Comparison of ENCODE assay signal across 1 cellular context in the genomic region with DNA sequence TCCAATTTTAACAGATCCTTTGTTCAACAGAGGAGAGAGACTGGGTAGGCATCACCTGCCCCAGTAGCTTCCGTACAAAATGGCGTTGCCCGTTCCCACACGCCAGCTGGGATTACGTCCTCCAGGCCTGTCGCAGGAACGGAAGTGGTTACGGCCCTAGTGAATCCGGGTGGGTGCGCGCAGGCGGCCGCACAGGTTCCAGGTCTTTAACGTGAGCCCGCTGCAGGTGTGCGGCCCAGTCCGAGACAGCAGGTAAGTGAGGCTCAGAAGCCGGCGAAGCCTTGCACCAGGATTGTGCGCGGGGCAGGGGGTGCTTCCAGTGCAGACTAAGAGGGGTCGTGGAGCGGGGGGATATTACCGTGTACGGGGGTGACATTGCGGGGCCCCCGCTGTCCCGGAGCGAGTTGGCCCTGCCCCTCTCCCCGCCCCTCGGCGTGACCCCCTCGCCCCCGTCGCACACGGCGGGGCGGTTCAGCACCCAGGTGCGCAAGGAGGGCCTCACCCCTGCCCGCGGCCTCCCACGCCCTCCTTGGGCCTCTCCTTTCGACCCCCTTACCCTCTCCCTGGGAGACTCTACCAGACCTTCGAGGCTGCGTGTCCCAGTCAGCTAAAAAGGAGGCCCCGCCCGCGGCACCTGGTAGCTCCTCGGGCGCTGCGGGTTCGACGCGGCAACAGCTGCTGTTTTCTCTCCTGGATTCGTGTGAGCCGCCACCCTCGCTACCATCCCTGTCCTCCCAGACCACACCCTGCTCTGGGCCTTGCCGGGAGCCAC.
TF ChIP-seq lines count a peak whose summit lies in the region.

A gene with protein sequence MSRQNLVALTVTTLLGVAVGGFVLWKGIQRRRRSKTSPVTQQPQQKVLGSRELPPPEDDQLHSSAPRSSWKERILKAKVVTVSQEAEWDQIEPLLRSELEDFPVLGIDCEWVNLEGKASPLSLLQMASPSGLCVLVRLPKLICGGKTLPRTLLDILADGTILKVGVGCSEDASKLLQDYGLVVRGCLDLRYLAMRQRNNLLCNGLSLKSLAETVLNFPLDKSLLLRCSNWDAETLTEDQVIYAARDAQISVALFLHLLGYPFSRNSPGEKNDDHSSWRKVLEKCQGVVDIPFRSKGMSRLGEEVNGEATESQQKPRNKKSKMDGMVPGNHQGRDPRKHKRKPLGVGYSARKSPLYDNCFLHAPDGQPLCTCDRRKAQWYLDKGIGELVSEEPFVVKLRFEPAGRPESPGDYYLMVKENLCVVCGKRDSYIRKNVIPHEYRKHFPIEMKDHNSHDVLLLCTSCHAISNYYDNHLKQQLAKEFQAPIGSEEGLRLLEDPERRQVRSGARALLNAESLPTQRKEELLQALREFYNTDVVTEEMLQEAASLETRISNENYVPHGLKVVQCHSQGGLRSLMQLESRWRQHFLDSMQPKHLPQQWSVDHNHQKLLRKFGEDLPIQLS (plus strand): TSS at position 159 of the 772 bp plus-strand sequence. CDS start 17,973 bp downstream, outside the sequence.

TF ChIP-seq in HepG2, 621 proteins besides CTCF, POLR2A, EP300 and RAD21 (continued from another document):
- TF ChIP-seq, protein P1, sequence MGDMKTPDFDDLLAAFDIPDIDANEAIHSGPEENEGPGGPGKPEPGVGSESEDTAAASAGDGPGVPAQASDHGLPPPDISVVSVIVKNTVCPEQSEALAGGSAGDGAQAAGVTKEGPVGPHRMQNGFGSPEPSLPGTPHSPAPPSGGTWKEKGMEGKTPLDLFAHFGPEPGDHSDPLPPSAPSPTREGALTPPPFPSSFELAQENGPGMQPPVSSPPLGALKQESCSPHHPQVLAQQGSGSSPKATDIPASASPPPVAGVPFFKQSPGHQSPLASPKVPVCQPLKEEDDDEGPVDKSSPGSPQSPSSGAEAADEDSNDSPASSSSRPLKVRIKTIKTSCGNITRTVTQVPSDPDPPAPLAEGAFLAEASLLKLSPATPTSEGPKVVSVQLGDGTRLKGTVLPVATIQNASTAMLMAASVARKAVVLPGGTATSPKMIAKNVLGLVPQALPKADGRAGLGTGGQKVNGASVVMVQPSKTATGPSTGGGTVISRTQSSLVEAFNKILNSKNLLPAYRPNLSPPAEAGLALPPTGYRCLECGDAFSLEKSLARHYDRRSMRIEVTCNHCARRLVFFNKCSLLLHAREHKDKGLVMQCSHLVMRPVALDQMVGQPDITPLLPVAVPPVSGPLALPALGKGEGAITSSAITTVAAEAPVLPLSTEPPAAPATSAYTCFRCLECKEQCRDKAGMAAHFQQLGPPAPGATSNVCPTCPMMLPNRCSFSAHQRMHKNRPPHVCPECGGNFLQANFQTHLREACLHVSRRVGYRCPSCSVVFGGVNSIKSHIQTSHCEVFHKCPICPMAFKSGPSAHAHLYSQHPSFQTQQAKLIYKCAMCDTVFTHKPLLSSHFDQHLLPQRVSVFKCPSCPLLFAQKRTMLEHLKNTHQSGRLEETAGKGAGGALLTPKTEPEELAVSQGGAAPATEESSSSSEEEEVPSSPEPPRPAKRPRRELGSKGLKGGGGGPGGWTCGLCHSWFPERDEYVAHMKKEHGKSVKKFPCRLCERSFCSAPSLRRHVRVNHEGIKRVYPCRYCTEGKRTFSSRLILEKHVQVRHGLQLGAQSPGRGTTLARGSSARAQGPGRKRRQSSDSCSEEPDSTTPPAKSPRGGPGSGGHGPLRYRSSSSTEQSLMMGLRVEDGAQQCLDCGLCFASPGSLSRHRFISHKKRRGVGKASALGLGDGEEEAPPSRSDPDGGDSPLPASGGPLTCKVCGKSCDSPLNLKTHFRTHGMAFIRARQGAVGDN (CRISPR knock-in tag; IDR thresholded peaks at IDR 0.05) = peak; percentile 90
- TF ChIP-seq ZNF124 (CRISPR knock-in tag; IDR thresholded peaks at IDR 0.05) (no peak), ZNF282 (IDR thresholded peaks at IDR 0.05; ENCODE audit: partially characterized antibody) (no peak), GATA4 (IDR thresholded peaks at IDR 0.05; ENCODE audit: borderline replicate concordance, low read depth) (peak; percentile 68; the same call in 1 of the 2 replicates), ZNF446 (CRISPR knock-in tag; IDR thresholded peaks at IDR 0.05) (no peak), ZFYVE20 (CRISPR knock-in tag; IDR thresholded peaks at IDR 0.05; ENCODE audit: borderline replicate concordance, low read depth) (no peak), PAF1 (CRISPR knock-in tag; IDR thresholded peaks at IDR 0.05) (no peak), KLF9 (CRISPR knock-in tag; IDR thresholded peaks at IDR 0.05; ENCODE audit: low read depth) (no peak), NR2C2 (CRISPR knock-in tag; IDR thresholded peaks at IDR 0.05; ENCODE audit: borderline replicate concordance) (peak; percentile 99), MYC (CRISPR knock-in tag; IDR thresholded peaks at IDR 0.05; ENCODE audit: borderline replicate concordance) (peak; percentile 85; the same call in 1 of the 2 replicates), KLF16 (CRISPR knock-in tag; IDR thresholded peaks at IDR 0.05) (peak in 1 of 2 experiments; percentile 72; a peak in 1 of 4 replicates), PHF20 (CRISPR knock-in tag; IDR thresholded peaks at IDR 0.05) (peak; percentile 93), RFX5 (IDR thresholded peaks at IDR 0.05; ENCODE audit: low read depth, low read length) (no peak), ZNF558 (CRISPR knock-in tag; IDR thresholded peaks at IDR 0.05; ENCODE audit: borderline replicate concordance) (no peak), SSRP1 (CRISPR knock-in tag; IDR thresholded peaks at IDR 0.05) (0 out of 2 replicates have a peak, but pooled peaks have one; percentile 77)
- TF ChIP-seq, protein P2, sequence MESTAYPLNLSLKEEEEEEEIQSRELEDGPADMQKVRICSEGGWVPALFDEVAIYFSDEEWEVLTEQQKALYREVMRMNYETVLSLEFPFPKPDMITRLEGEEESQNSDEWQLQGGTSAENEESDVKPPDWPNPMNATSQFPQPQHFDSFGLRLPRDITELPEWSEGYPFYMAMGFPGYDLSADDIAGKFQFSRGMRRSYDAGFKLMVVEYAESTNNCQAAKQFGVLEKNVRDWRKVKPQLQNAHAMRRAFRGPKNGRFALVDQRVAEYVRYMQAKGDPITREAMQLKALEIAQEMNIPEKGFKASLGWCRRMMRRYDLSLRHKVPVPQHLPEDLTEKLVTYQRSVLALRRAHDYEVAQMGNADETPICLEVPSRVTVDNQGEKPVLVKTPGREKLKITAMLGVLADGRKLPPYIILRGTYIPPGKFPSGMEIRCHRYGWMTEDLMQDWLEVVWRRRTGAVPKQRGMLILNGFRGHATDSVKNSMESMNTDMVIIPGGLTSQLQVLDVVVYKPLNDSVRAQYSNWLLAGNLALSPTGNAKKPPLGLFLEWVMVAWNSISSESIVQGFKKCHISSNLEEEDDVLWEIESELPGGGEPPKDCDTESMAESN (CRISPR knock-in tag; conservative IDR thresholded peaks at IDR 0.05) = 0 out of 2 replicates have a peak, but pooled peaks have one; percentile 57
- TF ChIP-seq, protein P3, sequence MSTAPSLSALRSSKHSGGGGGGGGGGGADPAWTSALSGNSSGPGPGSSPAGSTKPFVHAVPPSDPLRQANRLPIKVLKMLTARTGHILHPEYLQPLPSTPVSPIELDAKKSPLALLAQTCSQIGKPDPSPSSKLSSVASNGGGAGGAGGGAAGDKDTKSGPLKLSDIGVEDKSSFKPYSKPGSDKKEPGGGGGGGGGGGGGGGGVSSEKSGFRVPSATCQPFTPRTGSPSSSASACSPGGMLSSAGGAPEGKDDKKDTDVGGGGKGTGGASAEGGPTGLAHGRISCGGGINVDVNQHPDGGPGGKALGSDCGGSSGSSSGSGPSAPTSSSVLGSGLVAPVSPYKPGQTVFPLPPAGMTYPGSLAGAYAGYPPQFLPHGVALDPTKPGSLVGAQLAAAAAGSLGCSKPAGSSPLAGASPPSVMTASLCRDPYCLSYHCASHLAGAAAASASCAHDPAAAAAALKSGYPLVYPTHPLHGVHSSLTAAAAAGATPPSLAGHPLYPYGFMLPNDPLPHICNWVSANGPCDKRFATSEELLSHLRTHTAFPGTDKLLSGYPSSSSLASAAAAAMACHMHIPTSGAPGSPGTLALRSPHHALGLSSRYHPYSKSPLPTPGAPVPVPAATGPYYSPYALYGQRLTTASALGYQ (CRISPR knock-in tag; IDR thresholded peaks at IDR 0.05) = no peak
- TF ChIP-seq, protein P4, sequence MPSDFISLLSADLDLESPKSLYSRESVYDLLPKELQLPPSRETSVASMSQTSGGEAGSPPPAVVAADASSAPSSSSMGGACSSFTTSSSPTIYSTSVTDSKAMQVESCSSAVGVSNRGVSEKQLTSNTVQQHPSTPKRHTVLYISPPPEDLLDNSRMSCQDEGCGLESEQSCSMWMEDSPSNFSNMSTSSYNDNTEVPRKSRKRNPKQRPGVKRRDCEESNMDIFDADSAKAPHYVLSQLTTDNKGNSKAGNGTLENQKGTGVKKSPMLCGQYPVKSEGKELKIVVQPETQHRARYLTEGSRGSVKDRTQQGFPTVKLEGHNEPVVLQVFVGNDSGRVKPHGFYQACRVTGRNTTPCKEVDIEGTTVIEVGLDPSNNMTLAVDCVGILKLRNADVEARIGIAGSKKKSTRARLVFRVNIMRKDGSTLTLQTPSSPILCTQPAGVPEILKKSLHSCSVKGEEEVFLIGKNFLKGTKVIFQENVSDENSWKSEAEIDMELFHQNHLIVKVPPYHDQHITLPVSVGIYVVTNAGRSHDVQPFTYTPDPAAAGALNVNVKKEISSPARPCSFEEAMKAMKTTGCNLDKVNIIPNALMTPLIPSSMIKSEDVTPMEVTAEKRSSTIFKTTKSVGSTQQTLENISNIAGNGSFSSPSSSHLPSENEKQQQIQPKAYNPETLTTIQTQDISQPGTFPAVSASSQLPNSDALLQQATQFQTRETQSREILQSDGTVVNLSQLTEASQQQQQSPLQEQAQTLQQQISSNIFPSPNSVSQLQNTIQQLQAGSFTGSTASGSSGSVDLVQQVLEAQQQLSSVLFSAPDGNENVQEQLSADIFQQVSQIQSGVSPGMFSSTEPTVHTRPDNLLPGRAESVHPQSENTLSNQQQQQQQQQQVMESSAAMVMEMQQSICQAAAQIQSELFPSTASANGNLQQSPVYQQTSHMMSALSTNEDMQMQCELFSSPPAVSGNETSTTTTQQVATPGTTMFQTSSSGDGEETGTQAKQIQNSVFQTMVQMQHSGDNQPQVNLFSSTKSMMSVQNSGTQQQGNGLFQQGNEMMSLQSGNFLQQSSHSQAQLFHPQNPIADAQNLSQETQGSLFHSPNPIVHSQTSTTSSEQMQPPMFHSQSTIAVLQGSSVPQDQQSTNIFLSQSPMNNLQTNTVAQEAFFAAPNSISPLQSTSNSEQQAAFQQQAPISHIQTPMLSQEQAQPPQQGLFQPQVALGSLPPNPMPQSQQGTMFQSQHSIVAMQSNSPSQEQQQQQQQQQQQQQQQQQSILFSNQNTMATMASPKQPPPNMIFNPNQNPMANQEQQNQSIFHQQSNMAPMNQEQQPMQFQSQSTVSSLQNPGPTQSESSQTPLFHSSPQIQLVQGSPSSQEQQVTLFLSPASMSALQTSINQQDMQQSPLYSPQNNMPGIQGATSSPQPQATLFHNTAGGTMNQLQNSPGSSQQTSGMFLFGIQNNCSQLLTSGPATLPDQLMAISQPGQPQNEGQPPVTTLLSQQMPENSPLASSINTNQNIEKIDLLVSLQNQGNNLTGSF (CRISPR knock-in tag; IDR thresholded peaks at IDR 0.05) = no peak
